Comparison of ENCODE assay signal across 13 cellular contexts in the genomic region with DNA sequence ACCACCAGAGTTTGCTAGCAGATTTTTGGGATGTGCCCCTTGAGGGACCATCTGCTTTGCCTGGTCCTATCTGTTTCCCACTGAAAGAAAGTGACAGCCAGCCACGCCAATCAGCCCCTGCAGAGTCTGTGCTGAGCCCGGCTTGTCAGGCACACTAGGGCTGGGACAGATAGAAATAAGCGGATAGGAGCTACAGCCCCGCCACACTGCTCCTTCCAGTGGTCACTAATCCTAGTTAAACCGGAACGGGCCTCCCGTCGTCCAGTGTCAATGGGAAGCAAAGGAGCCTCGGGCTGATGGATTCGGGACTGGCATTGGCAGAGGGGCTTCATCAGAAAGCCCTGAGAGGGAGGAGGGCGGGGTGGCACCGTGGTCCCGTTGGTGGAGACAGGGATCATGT.
"Had no signal": no experiment of that assay in that cellular context is flagged by ENCODE, and none has a peak within 500 bp of the region (broad histone marks: within the 10 kb centered on the region; RNA-seq: fewer than 3 reads in every experiment).

No MANE protein-coding gene starts in this region.

- H3K9me3 ChIP-seq: body of pancreas, left lung, tibial artery had no signal

- H3K4me1 ChIP-seq: left lung, tibial artery had no signal

- H3K9me3 Mint-ChIP-seq: activated CD4-positive, alpha-beta T cell treated with anti-CD3 and anti-CD28 coated beads, Interleukin-2, amount 10 ng/mL, durations not matched to agents 24 days and 14 days; activated naive CD4-positive, alpha-beta T cell treated with anti-CD3 and anti-CD28 coated beads for 36 hours; activated T-cell treated with anti-CD3 and anti-CD28 coated beads, Interleukin-2, amount 50 U/mL, for 24 hours had no signal

- H3K36me3 ChIP-seq: left lung, tibial artery had no signal

- ATAC-seq: activated CD8-positive, alpha-beta T cell treated with anti-CD3 and anti-CD28 coated beads, Interleukin-2, amount 10 ng/mL, durations not matched to agents 7 days and 5 days; body of pancreas; left lung; stimulated activated naive CD8-positive, alpha-beta T cell treated with anti-CD3 and anti-CD28 coated beads, Interleukin-15, Interleukin-2, amounts not matched to agents 100 U/mL and 50 U/mL, for 24 hours had no signal

- H3K4me3 Mint-ChIP-seq: activated CD4-positive, alpha-beta T cell treated with anti-CD3 and anti-CD28 coated beads, Interleukin-2, amount 10 ng/mL, durations not matched to agents 24 days and 14 days; activated CD8-positive, alpha-beta T cell treated with anti-CD3 and anti-CD28 coated beads, Interleukin-2, amount 10 ng/mL, durations not matched to agents 7 days and 5 days; activated naive CD4-positive, alpha-beta T cell treated with anti-CD3 and anti-CD28 coated beads for 36 hours; activated T-cell treated with anti-CD3 and anti-CD28 coated beads, Interleukin-2, amount 50 U/mL, for 24 hours had no signal

- H3K27ac ChIP-seq: body of pancreas, left lung, tibial artery had no signal

- H3K27me3 Mint-ChIP-seq: activated CD4-positive, alpha-beta T cell treated with anti-CD3 and anti-CD28 coated beads, Interleukin-2, amount 10 ng/mL, durations not matched to agents 24 days and 14 days; activated T-cell treated with anti-CD3 and anti-CD28 coated beads, Interleukin-2, amount 50 U/mL, for 24 hours had no signal

- H3K4me1 Mint-ChIP-seq: activated CD4-positive, alpha-beta T cell treated with anti-CD3 and anti-CD28 coated beads, Interleukin-2, amount 10 ng/mL, durations not matched to agents 24 days and 14 days had no signal

- H3K4me3 ChIP-seq: body of pancreas, left lung, tibial artery had no signal

- H3K27ac Mint-ChIP-seq: activated CD4-positive, alpha-beta T cell treated with anti-CD3 and anti-CD28 coated beads, Interleukin-2, amount 10 ng/mL, durations not matched to agents 24 days and 14 days; activated CD8-positive, alpha-beta T cell treated with anti-CD3 and anti-CD28 coated beads, Interleukin-2, amount 10 ng/mL, durations not matched to agents 7 days and 5 days; activated naive CD4-positive, alpha-beta T cell treated with anti-CD3 and anti-CD28 coated beads for 36 hours; activated T-cell treated with anti-CD3 and anti-CD28 coated beads, Interleukin-2, amount 50 U/mL, for 24 hours had no signal

- DNase-seq: activated CD4-positive, alpha-beta T cell treated with anti-CD3 and anti-CD28 coated beads, Interleukin-2, amount 10 ng/mL, durations not matched to agents 24 days and 14 days; activated CD8-positive, alpha-beta T cell treated with anti-CD3 and anti-CD28 coated beads, Interleukin-2, amount 10 ng/mL, durations not matched to agents 7 days and 5 days; activated naive CD4-positive, alpha-beta T cell treated with anti-CD3 and anti-CD28 coated beads for 36 hours; activated T-cell treated with anti-CD3 and anti-CD28 coated beads, Interleukin-2, amount 50 U/mL, for 24 hours; body of pancreas; kidney; mammary epithelial cell; stimulated activated CD4-positive, alpha-beta T cell treated with anti-CD3 and anti-CD28 coated beads, Interleukin-2, amount 100 ng/mL, for 24 hours; stimulated activated naive CD8-positive, alpha-beta T cell treated with anti-CD3 and anti-CD28 coated beads, Interleukin-15, Interleukin-2, amounts not matched to agents 100 U/mL and 50 U/mL, for 24 hours; substantia nigra; T-helper 9 cell; tibial artery had no signal

- H3K27me3 ChIP-seq: body of pancreas, left lung, tibial artery had no signal
